ENCODE assay signal across 11 cellular contexts in genomic region chr16:85005278-85006069, GRCh38. TPM values are rescaled to one million over a fixed set of nuclear protein-coding genes. Genes with fewer than 3 reads are reported as not detected.
DNase-seq lines count a peak whose midpoint lies in the region; ATAC-seq, FAIRE-seq and TF ChIP-seq lines count a peak whose summit lies in the region.
"Had no signal": no experiment of that assay in that cellular context is flagged by ENCODE, and none has a peak within 500 bp of the region (broad histone marks: within the 10 kb centered on the region; RNA-seq: fewer than 3 reads in every experiment).

No MANE protein-coding gene starts in this region.

- ATAC-seq in HG03159 (IDR thresholded peaks at IDR 0.05; ENCODE audit: unreplicated experiment) (no peak), GM18858 (IDR thresholded peaks at IDR 0.05; ENCODE audit: unreplicated experiment) (no peak)

- H3K4me3 ChIP-seq in HUES6 (ENCODE audit: low read depth, low read length) (no peak overlapping the region), bronchial epithelial cell (ENCODE audit: low read depth, low read length) (no peak overlapping the region), tibial artery (peak overlapping the region; percentile 18 to 23)

- H3K27me3 ChIP-seq in HUES6 (ENCODE audit: control insufficient read depth, insufficient read depth, low read length) (no peaks in the 10 kb centered on the region), bronchial epithelial cell (ENCODE audit: control insufficient read depth, insufficient read depth, low read length) (no peaks in the 10 kb centered on the region), tibial artery (no peaks in the 10 kb centered on the region)

- H3K4me1 ChIP-seq in HUES6 (ENCODE audit: control insufficient read depth, insufficient read depth, low read length) (peaks cover 39% of the 10 kb centered on the region), tibial artery (peaks cover 0 to 100% (median 77%) of the 10 kb centered on the region in 4 donors)

- no peak for FAIRE-seq in bronchial epithelial cell (lab: Jason Lieb, UNC)
- FAIRE-seq: GM18507 had no signal

- TF ChIP-seq CTCF in bronchial epithelial cell (IDR thresholded peaks at IDR 0.05; ENCODE audit: insufficient read depth, low read length, severe bottlenecking), result no peak
- TF ChIP-seq CTCF in tibial artery (IDR thresholded peaks at IDR 0.05), result no peak

- H3K36me3 ChIP-seq in HUES6 (ENCODE audit: control insufficient read depth, insufficient read depth, low read length) (0 out of 2 replicates have a peak, but pooled peaks cover 2% of the 10 kb centered on the region), bronchial epithelial cell (ENCODE audit: control insufficient read depth, insufficient read depth, low read length) (peaks cover 3% of the 10 kb centered on the region), tibial artery (no peaks in the 10 kb centered on the region)

- peak overlapping the region; percentile 19; the same call in 1 of the 2 replicates for H3K27ac ChIP-seq in HUES6 (ENCODE audit: low read depth, low read length)
- H3K27ac ChIP-seq in tibial artery, result peak overlapping the region; percentile 84 to 92
- H3K27ac ChIP-seq: VCaP had no signal

- intact Hi-C loops in tibial artery (cut with DNase I; ENCODE audit: low total_unique reads), result no loop called here

- DNase-seq in bronchial epithelial cell (ENCODE audit: low read depth), result peak; percentile 87
- peak; percentile 16 for DNase-seq in kidney glomerular epithelial cell (lab: John Stamatoyannopoulos, UW)
- DNase-seq in tibial artery, result peak; percentile 83
- DNase-seq in DMS79 (lab: John Stamatoyannopoulos, UW), result no peak
- DNase-seq in NCI-H748 (lab: John Stamatoyannopoulos, UW; ENCODE audit: unreplicated experiment), result no peak
- DNase-seq: naive B cell had no signal

- no peaks in the 10 kb centered on the region for H3K9me3 ChIP-seq in HUES6 (ENCODE audit: control insufficient read depth, insufficient read depth, low read depth, low read length)
- no peaks in the 10 kb centered on the region for H3K9me3 ChIP-seq in tibial artery

- no peak overlapping the region for H3K9ac ChIP-seq in HUES6 (ENCODE audit: low read length)

RNA-seq across cellular contexts. Expression of gene ZDHHC7, which starts 5.9 kb away (rescaled TPM):
- total RNA-seq in bronchial epithelial cell, result 59.1 and 68.7 TPM in 2 replicates

RNA-seq across cellular contexts. Expression of gene KIAA0513, which starts 22.1 kb away (rescaled TPM):
- 7.1 and 9.3 TPM in 2 replicates for total RNA-seq in bronchial epithelial cell

Comparison
In these comparisons a context has a peak if more than half of its experiments do, and no peak if none do; other contexts are left out.
1. H3K4me3 ChIP-seq: peak in tibial artery (2 of 2); none in HUES6 (single experiment) and bronchial epithelial cell (single experiment).
2. DNase-seq: peak in bronchial epithelial cell (single experiment), kidney glomerular epithelial cell (single experiment) and tibial artery (2 of 2); none in DMS79 (single experiment) and NCI-H748 (single experiment).